In the genomic region with DNA sequence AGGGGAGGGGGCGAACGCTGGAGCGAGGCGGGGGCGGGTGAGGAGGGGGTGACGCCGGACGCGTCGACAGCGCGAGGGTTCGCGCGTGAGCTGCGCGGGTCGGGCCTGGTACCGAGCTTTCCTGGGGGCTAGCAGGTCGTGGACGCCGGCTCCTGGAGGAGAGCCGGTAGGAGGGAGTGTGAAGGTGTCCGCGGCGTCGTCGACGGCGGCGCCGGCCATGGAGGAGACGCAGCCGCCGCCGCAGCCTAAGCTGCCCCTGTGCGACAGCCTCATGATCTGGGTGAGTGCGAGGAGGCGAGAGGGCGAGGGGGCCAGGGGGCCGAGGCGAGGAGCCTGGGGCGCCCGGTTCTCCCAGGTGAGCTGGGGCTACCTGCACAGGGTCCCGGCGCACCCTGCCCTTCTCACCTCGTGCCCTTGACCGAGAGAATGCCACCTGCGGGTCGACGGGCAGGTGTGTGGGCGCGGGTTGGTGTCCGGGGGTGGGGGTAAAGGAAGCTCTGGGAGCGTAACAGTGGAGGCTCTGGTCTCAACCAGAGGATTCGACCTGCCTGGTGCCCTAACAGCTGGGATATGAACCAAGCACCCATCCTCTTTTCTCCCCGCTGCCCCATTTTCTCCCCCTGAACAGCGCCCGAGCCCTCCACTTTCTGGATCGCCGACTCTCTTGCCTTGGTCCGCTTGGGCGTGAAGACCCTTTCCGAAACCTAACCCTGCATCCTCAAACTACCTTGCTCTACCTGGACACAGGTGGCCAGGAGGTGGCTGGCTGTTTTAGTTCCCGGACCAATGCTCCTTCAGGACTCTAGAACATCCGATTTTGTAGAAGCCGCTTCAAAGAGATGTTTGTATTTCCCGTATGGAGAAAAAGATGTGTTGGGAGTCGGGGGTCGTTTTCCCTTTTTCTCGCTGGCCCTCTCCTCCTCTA, we compare ENCODE assay signal across 9 cellular contexts. TPM values are rescaled to one million over a fixed set of nuclear protein-coding genes. Genes with fewer than 3 reads are reported as not detected.
A peak's percentile ranks its signal among the peaks of the same experiment; 100 is the strongest.
DNase-seq lines count a peak whose midpoint lies in the region; ATAC-seq and TF ChIP-seq lines count a peak whose summit lies in the region.
"Had no signal": no experiment of that assay in that cellular context is flagged by ENCODE, and none has a peak within 500 bp of the region (broad histone marks: within the 10 kb centered on the region; RNA-seq: fewer than 3 reads in every experiment).

Gene HOOK1, plus strand, starts transcription at position 49 of the 925 bp plus-strand sequence. Its CDS starts 169 bp downstream, at position 218.

- no peaks in the 10 kb centered on the region for H3K9me3 Mint-ChIP-seq in MCF 10A (ENCODE audit: unreplicated experiment)

- TF ChIP-seq CTCF in MCF 10A (IDR thresholded peaks at IDR 0.05; ENCODE audit: unreplicated experiment) (no peak), lower lobe of right lung (IDR thresholded peaks at IDR 0.05) (no peak), tibial nerve (IDR thresholded peaks at IDR 0.05) (no peak)

- peaks cover 6% of the 10 kb centered on the region for H3K36me3 Mint-ChIP-seq in MCF 10A (ENCODE audit: insufficient read depth, unreplicated experiment)

- WGBS in tibial nerve, 2 donors = 12 to 15% methylated on average over 65 of the region's 71 CpGs

- no peak within 1 kb of the TSS for H3K4me3 Mint-ChIP-seq in MCF 10A (ENCODE audit: unreplicated experiment)

- H3K27me3 ChIP-seq in lower lobe of right lung (ENCODE audit: low read depth) (peaks cover 37% of the 10 kb centered on the region), tibial nerve (peaks cover 0 to 39% of the 10 kb centered on the region in 2 donors)

- H3K36me3 ChIP-seq in lower lobe of right lung (no peaks in the 10 kb centered on the region), tibial nerve (no peaks in the 10 kb centered on the region)

- peak; percentile 51 for DNase-seq in G401 (ENCODE audit: low spot score)
- peak; percentile 60 for DNase-seq in NCI-H2029 (lab: John Stamatoyannopoulos, UW)
- no peak for DNase-seq in MCF 10A (ENCODE audit: unreplicated experiment)
- DNase-seq in lower lobe of right lung = no peak
- no peak for DNase-seq in tibial nerve (ENCODE audit: low spot score in 2 of 2)

- TF ChIP-seq EP300 in tibial nerve (IDR thresholded peaks at IDR 0.05) = no peak

- POLR2A ChIA-PET in MCF 10A (lab: Yijun Ruan, JAX) = interaction anchor here (0.6 to 4.0 kb wide), 12 partner anchors 9 to 1239 kb away, joined by 3 to 88 read pairs (median 4); no protein-coding TSS in a partner anchor

- intact Hi-C loops in MCF 10A (cut with micrococcal nuclease) = loop anchor here (5.0 kb wide), 1 partner anchor 112 kb away; the partner anchor contains the start of gene CYP2J2
- intact Hi-C loops in lower lobe of right lung (cut with DNase I) = no loop called here

- H3K4me3 ChIP-seq in lower lobe of right lung (peak within 1 kb of the TSS; percentile 57), tibial nerve (peak within 1 kb of the TSS; percentile 16 to 53 (median 40))
- H3K4me3 ChIP-seq: K562 had no signal

- H3K9me3 ChIP-seq in lower lobe of right lung (no peaks in the 10 kb centered on the region), tibial nerve (no peaks in the 10 kb centered on the region)

- no peaks in the 10 kb centered on the region for H3K27me3 Mint-ChIP-seq in MCF 10A (ENCODE audit: insufficient read depth, unreplicated experiment)

- in situ Hi-C loops in G401 (cut with HindIII; ENCODE audit: low sequenced_read_pairs) = no loop called here

- ATAC-seq in GM21515 (IDR thresholded peaks at IDR 0.05; ENCODE audit: unreplicated experiment) (peak; percentile 24), lower lobe of right lung (peak; percentile 55 to 61), GM18870 (IDR thresholded peaks at IDR 0.05; ENCODE audit: unreplicated experiment) (no peak), HG03139 (IDR thresholded peaks at IDR 0.05; ENCODE audit: unreplicated experiment) (no peak)
- ATAC-seq: K562 had no signal

- CTCF ChIA-PET in MCF 10A (lab: Yijun Ruan, JAX) = interaction anchor here (0.5 to 1.1 kb wide), 9 partner anchors 9 to 1832 kb away, joined by 3 to 4 read pairs (median 3); no protein-coding TSS in a partner anchor

- H3K4me1 ChIP-seq in lower lobe of right lung (peaks cover 9% of the 10 kb centered on the region), tibial nerve (peaks cover 0 to 17% (median 8%) of the 10 kb centered on the region in 4 donors)

- TF ChIP-seq POLR2A in tibial nerve (IDR thresholded peaks at IDR 0.05) = no peak

- no peak within 1 kb of the TSS for H3K27ac Mint-ChIP-seq in MCF 10A (ENCODE audit: low read depth, unreplicated experiment)

- H3K27ac ChIP-seq in lower lobe of right lung (peak within 1 kb of the TSS; percentile 78), tibial nerve (peak within 1 kb of the TSS in 1 of 4 donors; percentile 73)

- peaks cover 12% of the 10 kb centered on the region for H3K4me1 Mint-ChIP-seq in MCF 10A (ENCODE audit: insufficient read depth, unreplicated experiment)

- no TSS peak for BruUV-seq in MCF 10A (replicated peaks; lab: Mats Ljungman, UMichigan)

RNA-seq across cellular contexts. Expression of gene HOOK1, which starts in this region (rescaled TPM):
- total RNA-seq in G401 (2014; rRNA removed; shearing (Covaris generic)) = not detected in 2 replicates
- 23.3 and 25.0 TPM in 2 replicates for total RNA-seq in MCF 10A (2022)
- total RNA-seq in lower lobe of right lung = 14.7 TPM
- under 1 TPM; under 0.01 to 0.87 (median 0.61) TPM for total RNA-seq in tibial nerve

Comparison
In these comparisons a context has a peak if more than half of its experiments do, and no peak if none do; other contexts are left out.
1. Peak in DNase-seq in G401; RNA of the gene not detected or under 1 TPM.
2. ATAC-seq: peak in GM21515 (single experiment) and lower lobe of right lung (2 of 2); none in GM18870 (single experiment) and HG03139 (single experiment).